In the genomic region with DNA sequence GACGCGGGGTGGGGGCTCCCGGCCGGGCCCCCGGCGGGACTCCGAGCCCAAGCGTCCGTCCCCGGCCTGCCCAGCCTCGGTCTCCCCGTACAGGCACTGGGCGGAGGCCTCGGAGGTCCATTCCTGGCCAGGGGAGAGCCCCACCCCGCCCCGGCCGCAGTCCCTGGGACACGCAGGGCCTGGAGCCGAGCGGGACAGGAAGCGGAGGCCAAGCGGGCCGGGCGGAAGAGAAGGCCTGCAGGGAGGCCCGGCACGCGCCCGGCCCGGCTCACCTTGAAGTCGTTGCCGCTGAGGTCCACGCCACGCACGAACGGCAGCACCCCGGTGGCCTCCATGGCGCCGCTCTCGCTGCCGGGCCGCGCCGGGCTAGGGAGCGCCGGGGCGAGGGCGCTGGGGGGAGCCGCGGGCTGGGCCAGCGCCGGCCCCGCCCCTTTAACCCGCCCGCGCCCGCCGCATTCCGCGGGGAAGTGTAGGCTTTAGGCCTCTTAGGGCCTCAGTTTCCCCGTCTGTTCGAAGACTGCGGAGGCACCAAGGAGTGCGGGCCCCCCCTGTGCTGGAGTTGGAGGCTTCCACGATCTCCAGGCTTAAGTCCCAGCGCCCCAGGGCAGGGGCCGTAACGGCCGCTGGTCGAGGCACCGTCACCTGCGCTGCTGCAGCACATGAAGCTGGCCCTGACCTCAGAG, we compare ENCODE assay signal across 8 cellular contexts. TPM values are rescaled to one million over a fixed set of nuclear protein-coding genes. Genes with fewer than 3 reads are reported as not detected.
A peak's percentile ranks its signal among the peaks of the same experiment; 100 is the strongest.
DNase-seq lines count a peak whose midpoint lies in the region; ATAC-seq and TF ChIP-seq lines count a peak whose summit lies in the region.

A gene (minus strand): TSS at position 383 of the 683 bp plus-strand sequence. CDS start 48 bp downstream, at position 335.

- H3K4me1 ChIP-seq in psoas muscle: peaks cover 58% of the 10 kb centered on the region

- no peaks in the 10 kb centered on the region for H3K27me3 ChIP-seq in psoas muscle (ENCODE audit: insufficient read depth in 3 of 3, low read length in 2 of 3)

- H3K27me3 Mint-ChIP-seq in T-helper 2 cell treated with Interferon-gamma antibody and Interleukin-4, amounts not matched to agents 5 μg/mL and 100 μg/mL, for 36 hours (ENCODE audit: low read depth): no peaks in the 10 kb centered on the region

- H3K4me3 ChIP-seq in psoas muscle: peak within 1 kb of the TSS; percentile 98

- peak within 1 kb of the TSS; percentile 100 for H3K27ac ChIP-seq in psoas muscle

- H3K36me3 ChIP-seq in psoas muscle (ENCODE audit: insufficient read depth in 1 of 2, low read depth in 1 of 2): peaks cover 0 to 42% of the 10 kb centered on the region in 2 donors

- ATAC-seq in HG03442 (IDR thresholded peaks at IDR 0.05; ENCODE audit: unreplicated experiment) (peak; percentile 26), psoas muscle (peak; percentile 42 to 57 (median 55))

- no peaks in the 10 kb centered on the region for H3K9me3 Mint-ChIP-seq in T-helper 2 cell treated with Interferon-gamma antibody and Interleukin-4, amounts not matched to agents 5 μg/mL and 100 μg/mL, for 36 hours

- TF ChIP-seq CTCF in psoas muscle (IDR thresholded peaks at IDR 0.05): no peak

- intact Hi-C loops in psoas muscle (cut with DNase I): loop anchor here in 1 of 2 donors (5.0 kb wide), 1 partner anchor 59 kb away; a partner anchor contains a TSS

- peak within 1 kb of the TSS; percentile 90 for H3K27ac Mint-ChIP-seq in T-helper 2 cell treated with Interferon-gamma antibody and Interleukin-4, amounts not matched to agents 5 μg/mL and 100 μg/mL, for 36 hours

- peaks cover 22% of the 10 kb centered on the region for H3K4me1 Mint-ChIP-seq in T-helper 2 cell treated with Interferon-gamma antibody and Interleukin-4, amounts not matched to agents 5 μg/mL and 100 μg/mL, for 36 hours (ENCODE audit: low read depth)

- peak within 1 kb of the TSS; percentile 99 for H3K4me3 Mint-ChIP-seq in T-helper 2 cell treated with Interferon-gamma antibody and Interleukin-4, amounts not matched to agents 5 μg/mL and 100 μg/mL, for 36 hours

- DNase-seq in DMS 273 (lab: John Stamatoyannopoulos, UW; ENCODE audit: unreplicated experiment) (peak; percentile 51), DMS 273 treated with DMSO at 0.1 percent for 48 hours (lab: John Stamatoyannopoulos, UW) (no peak), astrocyte of the hippocampus (ENCODE audit: low read depth, low spot score) (peak; percentile 78), hepatic stellate cell (ENCODE audit: low spot score) (peak; percentile 81), psoas muscle (no peak), HPDE6-E6E7 (ENCODE audit: extremely low spot score) (no peak)
- peak; percentile 51 for DNase-seq in T-helper 2 cell treated with Interferon-gamma antibody and Interleukin-4, amounts not matched to agents 5 μg/mL and 100 μg/mL, for 36 hours (ENCODE audit: low spot score)

- H3K36me3 Mint-ChIP-seq in T-helper 2 cell treated with Interferon-gamma antibody and Interleukin-4, amounts not matched to agents 5 μg/mL and 100 μg/mL, for 36 hours (ENCODE audit: low read depth): peaks cover 25% of the 10 kb centered on the region

- 0 to 1% (median 0%) methylated on average over 58 to 71 of the region's 71 CpGs for WGBS in psoas muscle, 3 donors

- H3K9me3 ChIP-seq in psoas muscle: no peaks in the 10 kb centered on the region

RNA-seq across cellular contexts. Expression of the gene that starts here (rescaled TPM):
- 100 to 1,000 TPM; 517 to 816 (median 599) TPM for total RNA-seq in psoas muscle
- polyA plus RNA-seq in psoas muscle: 100 to 1,000 TPM; 379 to 491 (median 476) TPM

Comparison
In these comparisons a context has a peak if more than half of its experiments do, and no peak if none do; other contexts are left out.
1. DNase-seq: peak in DMS 273 (single experiment), T-helper 2 cell treated with Interferon-gamma antibody and Interleukin-4, amounts not matched to agents 5 μg/mL and 100 μg/mL, for 36 hours (single experiment), astrocyte of the hippocampus (single experiment) and hepatic stellate cell (single experiment); none in DMS 273 treated with DMSO at 0.1 percent for 48 hours (single experiment), psoas muscle (0 of 2) and HPDE6-E6E7 (single experiment).